In genomic region chr20:5214826-5215225, GRCh38 we compare ENCODE assay signal across 19 cellular contexts.
A peak's percentile ranks its signal among the peaks of the same experiment; 100 is the strongest.
DNase-seq lines count a peak whose midpoint lies in the region; ATAC-seq, FAIRE-seq and TF ChIP-seq lines count a peak whose summit lies in the region.
"Had no signal": no experiment of that assay in that cellular context is flagged by ENCODE, and none has a peak within 500 bp of the region (broad histone marks: within the 10 kb centered on the region; RNA-seq: fewer than 3 reads in every experiment).

No MANE protein-coding gene starts in this region.

- whole genome bisulfite sequencing in endodermal cell (ENCODE audit: insufficient coverage in 1 of 2, insufficient read length in 1 of 2), 2 experiments, result 75 to 92% methylated on average over 2 to 3 of the region's 3 CpGs
- 88 to 92% methylated on average over 3 of the region's 3 CpGs for WGBS in pancreas, 2 donors
- WGBS in tibial nerve, 2 donors, result 76 to 83% methylated on average over 3 of the region's 3 CpGs

- TF ChIP-seq EP300 in tibial nerve (IDR thresholded peaks at IDR 0.05), result no peak

- no peaks in the 10 kb centered on the region for H3K4me1 ChIP-seq in endodermal cell (ENCODE audit: control insufficient read depth, insufficient read depth, low read length)
- no peaks in the 10 kb centered on the region for H3K4me1 ChIP-seq in pancreas
- H3K4me1 ChIP-seq in tibial nerve, result peaks cover 0 to 6% (median 2%) of the 10 kb centered on the region in 4 donors

- no peaks in the 10 kb centered on the region for H3K27me3 Mint-ChIP-seq in endodermal cell (ENCODE audit: insufficient read depth)
- peaks cover 4% of the 10 kb centered on the region for H3K27me3 Mint-ChIP-seq in nephron progenitor cell (ENCODE audit: low read depth, poor library complexity)

- H3K27me3 ChIP-seq in endodermal cell (ENCODE audit: control insufficient read depth, insufficient read depth, low read length, poor library complexity, severe bottlenecking) (no peaks in the 10 kb centered on the region), pancreas (no peaks in the 10 kb centered on the region), tibial nerve (no peaks in the 10 kb centered on the region)

- H3K27ac Mint-ChIP-seq in endodermal cell, result no peak overlapping the region
- H3K27ac Mint-ChIP-seq in nephron progenitor cell, result peak overlapping the region; percentile 77
- H3K27ac Mint-ChIP-seq: CD8-positive, alpha-beta T cell had no signal

- intact Hi-C loops in pancreas (cut with DNase I), result no loop called here

- H3K27ac ChIP-seq in endodermal cell (ENCODE audit: low read depth, low read length), result no peak overlapping the region
- no peak overlapping the region for H3K27ac ChIP-seq in pancreas
- H3K27ac ChIP-seq in tibial nerve, result no peak overlapping the region
- H3K27ac ChIP-seq: 22Rv1, KMS-11 had no signal

- peaks cover 7% of the 10 kb centered on the region for H3K4me1 Mint-ChIP-seq in endodermal cell
- H3K4me1 Mint-ChIP-seq in nephron progenitor cell, result no peaks in the 10 kb centered on the region

- H3K4me3 ChIP-seq in NB4 (ENCODE audit: low read depth, low read length), result no peak overlapping the region
- H3K4me3 ChIP-seq in endodermal cell (ENCODE audit: low read length), result no peak overlapping the region
- H3K4me3 ChIP-seq in pancreas, result no peak overlapping the region
- H3K4me3 ChIP-seq in tibial nerve, result no peak overlapping the region

- DNase-seq in NCI-H82 (lab: John Stamatoyannopoulos, UW) (peak; percentile 22), NCI-H82 treated with DMSO at 0.1 percent for 48 hours (lab: John Stamatoyannopoulos, UW; ENCODE audit: unreplicated experiment) (no peak), NB4 (ENCODE audit: low read depth) (peak; percentile 28), endodermal cell (peak; percentile 61), nephron progenitor cell (peak; percentile 10), iPS-NIHi11 (ENCODE audit: low spot score) (no peak), pancreas (no peak), tibial nerve (ENCODE audit: low spot score in 2 of 2) (no peak)
- DNase-seq: CD8-positive, alpha-beta T cell; DMS79; GOT3; NCI-H1092; NCI-H2107; NCI-H226; NCI-H524 treated with DMSO at 0.1 percent for 48 hours; NK-92 treated with Interleukin-12 subunit alpha and Interleukin-12 subunit beta, amount 100 ng/mL, for 24 hours had no signal

- no peak for ATAC-seq in pancreas
- ATAC-seq: CD8-positive, alpha-beta T cell had no signal

- no peak for FAIRE-seq in pancreas (lab: Jason Lieb, UNC)
- FAIRE-seq: D721Med had no signal

- H3K9me3 ChIP-seq in endodermal cell (ENCODE audit: control insufficient read depth, low read length) (no peaks in the 10 kb centered on the region), pancreas (no peaks in the 10 kb centered on the region), tibial nerve (peaks cover 0 to 2% (median 0%) of the 10 kb centered on the region in 4 donors)

- peaks cover 19% of the 10 kb centered on the region for H3K36me3 Mint-ChIP-seq in endodermal cell (ENCODE audit: low read depth)
- peaks cover 12% of the 10 kb centered on the region for H3K36me3 Mint-ChIP-seq in nephron progenitor cell (ENCODE audit: low read depth)

- H3K9me3 Mint-ChIP-seq in endodermal cell, result no peaks in the 10 kb centered on the region
- no peaks in the 10 kb centered on the region for H3K9me3 Mint-ChIP-seq in nephron progenitor cell
- H3K9me3 Mint-ChIP-seq: CD8-positive, alpha-beta T cell had no signal

- H3K36me3 ChIP-seq in endodermal cell (ENCODE audit: control insufficient read depth, insufficient read depth, low read length) (peaks cover 16% of the 10 kb centered on the region), pancreas (no peaks in the 10 kb centered on the region), tibial nerve (peaks cover 0 to 23% (median 0%) of the 10 kb centered on the region in 3 donors)

- H3K4me3 Mint-ChIP-seq in endodermal cell (no peak overlapping the region), nephron progenitor cell (no peak overlapping the region)
- H3K4me3 Mint-ChIP-seq: CD8-positive, alpha-beta T cell had no signal

- TF ChIP-seq CTCF in NB4 (IDR thresholded peaks at IDR 0.05; ENCODE audit: low read depth, low read length), result no peak
- TF ChIP-seq CTCF in endodermal cell (conservative IDR thresholded peaks at IDR 0.05), result peak; percentile 15
- TF ChIP-seq CTCF in nephron progenitor cell (IDR thresholded peaks at IDR 0.05), result no peak
- TF ChIP-seq CTCF in pancreas (IDR thresholded peaks at IDR 0.05), result no peak
- no peak for TF ChIP-seq CTCF in tibial nerve (IDR thresholded peaks at IDR 0.05)

- TF ChIP-seq POLR2A in NB4 (IDR thresholded peaks at IDR 0.05; ENCODE audit: extremely low read depth, insufficient read length), result no peak
- TF ChIP-seq POLR2A in tibial nerve (IDR thresholded peaks at IDR 0.05), result no peak

- H3K9ac ChIP-seq in endodermal cell (ENCODE audit: extremely low read depth, low read length, poor library complexity, severe bottlenecking), result no peak overlapping the region
- H3K9ac ChIP-seq: KMS-11 had no signal

Comparison
In these comparisons a context has a peak if more than half of its experiments do, and no peak if none do; other contexts are left out.
1. DNase-seq: peak in NCI-H82 (single experiment), NB4 (single experiment), endodermal cell (single experiment) and nephron progenitor cell (single experiment); none in NCI-H82 treated with DMSO at 0.1 percent for 48 hours (single experiment), iPS-NIHi11 (single experiment), pancreas (0 of 6) and tibial nerve (0 of 2).